ENCODE assay signal across 15 cellular contexts in genomic region chr9:124130277-124131075, GRCh38.
DNase-seq lines count a peak whose midpoint lies in the region; ATAC-seq and TF ChIP-seq lines count a peak whose summit lies in the region.
"Had no signal": no experiment of that assay in that cellular context is flagged by ENCODE, and none has a peak within 500 bp of the region (broad histone marks: within the 10 kb centered on the region; RNA-seq: fewer than 3 reads in every experiment).

No MANE protein-coding gene starts in this region.

- H3K9me3 ChIP-seq in IMR-90 (ENCODE audit: control insufficient read depth, insufficient read depth, low read length), result no peaks in the 10 kb centered on the region
- no peaks in the 10 kb centered on the region for H3K9me3 ChIP-seq in adipocyte (ENCODE audit: control insufficient read depth, low read length)

- H4K5ac ChIP-seq in IMR-90 (ENCODE audit: low read depth, low read length), result no peak overlapping the region

- no peak for TF ChIP-seq CTCF in IMR-90 (conservative IDR thresholded peaks at IDR 0.05; ENCODE audit: low read depth, low read length)
- no peak for TF ChIP-seq CTCF in glutamatergic neuron (IDR thresholded peaks at IDR 0.05; ENCODE audit: partially characterized antibody, unreplicated experiment)
- no peak for TF ChIP-seq CTCF in foreskin keratinocyte (conservative IDR thresholded peaks at IDR 0.05)

- H2AK5ac ChIP-seq in IMR-90 (ENCODE audit: low read depth, low read length), result peak overlapping the region; percentile 37; the same call in 1 of the 2 replicates

- H3K4ac ChIP-seq in IMR-90 (ENCODE audit: low read depth, low read length), result no peak overlapping the region

- H3K56ac ChIP-seq in IMR-90 (ENCODE audit: extremely low read depth, insufficient read depth, low read length), result no peak overlapping the region

- no peak overlapping the region for H4K91ac ChIP-seq in IMR-90 (ENCODE audit: insufficient read depth, low read depth, low read length)

- H2BK15ac ChIP-seq in IMR-90 (ENCODE audit: low read depth, low read length), result no peak overlapping the region

- peaks cover 7% of the 10 kb centered on the region; the same call in 1 of the 2 replicates for H3K9me1 ChIP-seq in IMR-90 (ENCODE audit: insufficient read depth, low read length)

- H3K36me3 ChIP-seq in IMR-90 (ENCODE audit: control insufficient read depth, insufficient read depth, low read length), result no peaks in the 10 kb centered on the region
- no peaks in the 10 kb centered on the region for H3K36me3 ChIP-seq in adipocyte (ENCODE audit: control insufficient read depth, insufficient read depth, low read length, severe bottlenecking)

- H4K20me1 ChIP-seq in IMR-90 (ENCODE audit: insufficient read depth, low read length), result no peaks in the 10 kb centered on the region; the same call in 1 of the 2 replicates

- TF ChIP-seq RAD21 in IMR-90 (IDR thresholded peaks at IDR 0.05; ENCODE audit: low read length), result no peak

- peaks cover 6% of the 10 kb centered on the region; the same call in 1 of the 2 replicates for H3K4me1 ChIP-seq in IMR-90 (ENCODE audit: control insufficient read depth, insufficient read depth, low read length)
- H3K4me1 ChIP-seq in adipocyte (ENCODE audit: control insufficient read depth, insufficient read depth, low read length), result peaks cover 26% of the 10 kb centered on the region
- no peaks in the 10 kb centered on the region for H3K4me1 ChIP-seq in foreskin keratinocyte

- intact Hi-C loops in IMR-90 (cut with micrococcal nuclease), result no loop called here

- BruUV-seq in IMR-90 (replicated peaks; lab: Mats Ljungman, UMichigan), result no TSS peak

- H3K4me2 ChIP-seq in IMR-90 (ENCODE audit: low read depth, low read length), result no peak overlapping the region

- POLR2A ChIA-PET in IMR-90 (lab: Charles Lee; ENCODE audit: unreplicated experiment), result no interaction called here

- DNase-seq in DMS153 treated with DMSO at 0.1 percent for 48 hours (lab: John Stamatoyannopoulos, UW; ENCODE audit: unreplicated experiment) (peak; percentile 15), DMS153 (lab: John Stamatoyannopoulos, UW) (no peak), IMR-90 (no peak), adipocyte (ENCODE audit: low read depth) (no peak), glutamatergic neuron (no peak), foreskin keratinocyte (no peak)
- no peak for DNase-seq in activated T-cell treated with anti-CD3 and anti-CD28 coated beads, Interleukin-2, amount 50 U/mL, for 4 hours
- DNase-seq: COR-L47, GF-D8, NCI-H146 had no signal

- no peak overlapping the region for H2BK120ac ChIP-seq in IMR-90 (ENCODE audit: low read depth, low read length)

- ATAC-seq in IMR-90 (ENCODE audit: low read depth) (no peak), foreskin keratinocyte (no peak)
- peak; percentile 31 for ATAC-seq in stimulated activated memory B cell treated with anti-CD40 and anti-IgM and Interleukin-4, amounts not matched to agents 10 μg/mL and 1 μg/mL and 100 μg/mL, for 72 hours
- ATAC-seq in activated T-cell treated with anti-CD3 and anti-CD28 coated beads, Interleukin-2, amount 50 U/mL, for 4 hours, result no peak
- ATAC-seq: Right ventricle myocardium inferior had no signal

- H3K9ac ChIP-seq in IMR-90 (ENCODE audit: low read depth, low read length), result no peak overlapping the region
- H3K9ac ChIP-seq in adipocyte (ENCODE audit: low read length), result peak overlapping the region; percentile 67

- peak overlapping the region; percentile 64 for H3K27ac Mint-ChIP-seq in stimulated activated memory B cell treated with anti-CD40 and anti-IgM and Interleukin-4, amounts not matched to agents 10 μg/mL and 1 μg/mL and 100 μg/mL, for 72 hours
- no peak overlapping the region for H3K27ac Mint-ChIP-seq in glutamatergic neuron (ENCODE audit: unreplicated experiment)

- no peak overlapping the region for H3K23ac ChIP-seq in IMR-90 (ENCODE audit: low read depth, low read length)

- 62% methylated on average over 6 of the region's 18 CpGs; no CpG with 5 or more reads in 1 of the 2 experiments for WGBS in IMR-90 (ENCODE audit: extremely low coverage in 2 of 2, insufficient read length in 1 of 2), 2 experiments

- no peaks in the 10 kb centered on the region for H3K79me1 ChIP-seq in IMR-90 (ENCODE audit: low read depth in 1 of 2, low read length in 2 of 2)

- no peak overlapping the region for H2AK9ac ChIP-seq in IMR-90 (replicated peaks; ENCODE audit: low read depth, low read length, poor library complexity)

- H3K27me3 Mint-ChIP-seq in stimulated activated memory B cell treated with anti-CD40 and anti-IgM and Interleukin-4, amounts not matched to agents 10 μg/mL and 1 μg/mL and 100 μg/mL, for 72 hours, result no peaks in the 10 kb centered on the region
- no peaks in the 10 kb centered on the region for H3K27me3 Mint-ChIP-seq in activated T-cell treated with anti-CD3 and anti-CD28 coated beads, Interleukin-2, amount 50 U/mL, for 4 hours (ENCODE audit: low read depth)
- H3K27me3 Mint-ChIP-seq in glutamatergic neuron (ENCODE audit: unreplicated experiment), result peaks cover 5% of the 10 kb centered on the region

- H3K27me3 ChIP-seq in IMR-90 (ENCODE audit: control insufficient read depth, insufficient read depth, low read length), result no peaks in the 10 kb centered on the region; the same call in 1 of the 2 replicates
- no peaks in the 10 kb centered on the region for H3K27me3 ChIP-seq in adipocyte (replicated peaks; ENCODE audit: control insufficient read depth, insufficient read depth, low read length)
- H3K27me3 ChIP-seq in foreskin keratinocyte, result peaks cover 15% of the 10 kb centered on the region

- H2BK5ac ChIP-seq in IMR-90 (ENCODE audit: low read depth, low read length, poor library complexity, severe bottlenecking), result no peak overlapping the region

- no peak overlapping the region for H3K4me3 Mint-ChIP-seq in stimulated activated memory B cell treated with anti-CD40 and anti-IgM and Interleukin-4, amounts not matched to agents 10 μg/mL and 1 μg/mL and 100 μg/mL, for 72 hours
- no peak overlapping the region for H3K4me3 Mint-ChIP-seq in activated T-cell treated with anti-CD3 and anti-CD28 coated beads, Interleukin-2, amount 50 U/mL, for 4 hours
- H3K4me3 Mint-ChIP-seq in glutamatergic neuron (ENCODE audit: unreplicated experiment), result no peak overlapping the region
- H3K4me3 Mint-ChIP-seq: CD14-positive monocyte had no signal

- H3K4me1 Mint-ChIP-seq in stimulated activated memory B cell treated with anti-CD40 and anti-IgM and Interleukin-4, amounts not matched to agents 10 μg/mL and 1 μg/mL and 100 μg/mL, for 72 hours, result peaks cover 60% of the 10 kb centered on the region
- H3K4me1 Mint-ChIP-seq in activated T-cell treated with anti-CD3 and anti-CD28 coated beads, Interleukin-2, amount 50 U/mL, for 4 hours (ENCODE audit: low read depth), result peaks cover 5% of the 10 kb centered on the region
- no peaks in the 10 kb centered on the region for H3K4me1 Mint-ChIP-seq in glutamatergic neuron (ENCODE audit: low read depth, unreplicated experiment)

- dilution Hi-C loops in IMR-90 (cut with HindIII; ENCODE audit: low sequenced_read_pairs, unreplicated experiment), result no loop called here

- no peak for TF ChIP-seq POLR2A in IMR-90 (IDR thresholded peaks at IDR 0.05; ENCODE audit: low read depth, low read length)

- no peak overlapping the region for H2BK20ac ChIP-seq in IMR-90 (ENCODE audit: low read depth, low read length)

- no peak overlapping the region for H3K18ac ChIP-seq in IMR-90 (ENCODE audit: low read depth, low read length)

- no peak overlapping the region for H4K8ac ChIP-seq in IMR-90 (ENCODE audit: low read depth in 2 of 2, low read length in 2 of 2)

- no peak overlapping the region for H2AFZ ChIP-seq in IMR-90 (replicated peaks; ENCODE audit: low read length, poor library complexity)

- no peak overlapping the region for H3K14ac ChIP-seq in IMR-90 (replicated peaks; ENCODE audit: low read depth, low read length)

- in situ Hi-C loops in IMR-90 (cut with MboI; ENCODE audit: low sequenced_read_pairs), result no loop called here

- no peaks in the 10 kb centered on the region for H3K9me3 Mint-ChIP-seq in stimulated activated memory B cell treated with anti-CD40 and anti-IgM and Interleukin-4, amounts not matched to agents 10 μg/mL and 1 μg/mL and 100 μg/mL, for 72 hours
- H3K9me3 Mint-ChIP-seq in activated T-cell treated with anti-CD3 and anti-CD28 coated beads, Interleukin-2, amount 50 U/mL, for 4 hours, result no peaks in the 10 kb centered on the region
- H3K9me3 Mint-ChIP-seq in glutamatergic neuron (ENCODE audit: unreplicated experiment), result peaks cover 2% of the 10 kb centered on the region
- H3K9me3 Mint-ChIP-seq: CD14-positive monocyte had no signal

- H3K27ac ChIP-seq in IMR-90 (ENCODE audit: insufficient read depth, low read length), result no peak overlapping the region
- no peak overlapping the region for H3K27ac ChIP-seq in foreskin keratinocyte
- H3K27ac ChIP-seq: 22Rv1, SK-N-MC had no signal

- no peaks in the 10 kb centered on the region for H3K36me3 Mint-ChIP-seq in stimulated activated memory B cell treated with anti-CD40 and anti-IgM and Interleukin-4, amounts not matched to agents 10 μg/mL and 1 μg/mL and 100 μg/mL, for 72 hours
- H3K36me3 Mint-ChIP-seq in activated T-cell treated with anti-CD3 and anti-CD28 coated beads, Interleukin-2, amount 50 U/mL, for 4 hours (ENCODE audit: insufficient read depth), result no peaks in the 10 kb centered on the region
- no peaks in the 10 kb centered on the region for H3K36me3 Mint-ChIP-seq in glutamatergic neuron (ENCODE audit: unreplicated experiment)
- H3K36me3 Mint-ChIP-seq: CD14-positive monocyte had no signal

- CTCF ChIA-PET in IMR-90 (lab: Yijun Ruan, JAX), result no interaction called here

- H3K4me3 ChIP-seq in IMR-90 (ENCODE audit: insufficient read depth, low read depth, low read length) (no peak overlapping the region), adipocyte (ENCODE audit: low read length) (no peak overlapping the region)
- H3K4me3 ChIP-seq: SK-N-MC had no signal

TF ChIP-seq in IMR-90, 13 proteins besides CTCF, POLR2A, EP300 and RAD21:
- TF ChIP-seq MXI1 (IDR thresholded peaks at IDR 0.05; ENCODE audit: borderline replicate concordance, low read depth, low read length), result no peak
